ENCODE assay signal across 19 cellular contexts in genomic region chr14:76089151-76089550, GRCh38.
DNase-seq lines count a peak whose midpoint lies in the region; ATAC-seq and TF ChIP-seq lines count a peak whose summit lies in the region.
"Had no signal": no experiment of that assay in that cellular context is flagged by ENCODE, and none has a peak within 500 bp of the region (broad histone marks: within the 10 kb centered on the region; RNA-seq: fewer than 3 reads in every experiment).

No MANE protein-coding gene starts in this region.

- H3K4me3 ChIP-seq in BLaER1 (no peak overlapping the region), GM23338 (no peak overlapping the region)
- H3K4me3 ChIP-seq: GM23248 had no signal

- no peaks in the 10 kb centered on the region for H3K79me2 ChIP-seq in GM23338 (replicated peaks; ENCODE audit: insufficient read depth)

- H3K4me2 ChIP-seq in BLaER1 (peak overlapping the region; percentile 65), GM23338 (no peak overlapping the region)

- H3F3A ChIP-seq in GM23338 (replicated peaks; ENCODE audit: low read depth): no peaks in the 10 kb centered on the region

- no peaks in the 10 kb centered on the region for H4K20me1 ChIP-seq in BLaER1
- no peaks in the 10 kb centered on the region for H4K20me1 ChIP-seq in GM23338 (replicated peaks; ENCODE audit: insufficient read depth)

- H3K4me3 Mint-ChIP-seq in GM23338 (no peak overlapping the region), neural crest cell (no peak overlapping the region)
- H3K4me3 Mint-ChIP-seq: CD4-positive, CD25-positive, alpha-beta regulatory T cell had no signal

- TF ChIP-seq CTCF in GM23338 (conservative IDR thresholded peaks at IDR 0.05; ENCODE audit: low read depth in 2 of 2) (no peak), neural crest cell (conservative IDR thresholded peaks at IDR 0.05) (no peak)

- H3K27ac Mint-ChIP-seq in GM23338: peak overlapping the region; percentile 9; the same call in 1 of the 2 replicates
- peak overlapping the region; percentile 77 for H3K27ac Mint-ChIP-seq in neural crest cell (ENCODE audit: unreplicated experiment)
- H3K27ac Mint-ChIP-seq: CD4-positive, CD25-positive, alpha-beta regulatory T cell had no signal

- no peaks in the 10 kb centered on the region for H3K9me3 ChIP-seq in BLaER1

- H3K9me3 Mint-ChIP-seq in GM23338 (no peaks in the 10 kb centered on the region; the same call in 2 of the 3 replicates), neural crest cell (no peaks in the 10 kb centered on the region)

- H3K4me1 Mint-ChIP-seq in GM23338: peaks cover 40% of the 10 kb centered on the region
- peaks cover 20% of the 10 kb centered on the region for H3K4me1 Mint-ChIP-seq in neural crest cell
- H3K4me1 Mint-ChIP-seq: CD4-positive, CD25-positive, alpha-beta regulatory T cell had no signal

- H3K9ac ChIP-seq in BLaER1: no peak overlapping the region
- H3K9ac ChIP-seq: GM23248 had no signal

- H3K4me1 ChIP-seq in BLaER1 (peaks cover 14% of the 10 kb centered on the region), GM23338 (ENCODE audit: insufficient read depth) (peaks cover 32% of the 10 kb centered on the region)

- ATAC-seq in GM23338 (no peak), GM19328 (IDR thresholded peaks at IDR 0.05; ENCODE audit: unreplicated experiment) (no peak)
- no peak for ATAC-seq in activated CD4-positive, CD25-positive, alpha-beta regulatory T cell treated with anti-CD3 and anti-CD28 coated beads, Interleukin-2, amount 50 U/mL, for 24 hours
- ATAC-seq: Panc1 had no signal

- H3K9me2 ChIP-seq in GM23338 (ENCODE audit: insufficient read depth): peaks cover 3% of the 10 kb centered on the region; the same call in 1 of the 2 replicates

- H3K36me3 Mint-ChIP-seq in GM23338 (ENCODE audit: low read depth) (no peaks in the 10 kb centered on the region), neural crest cell (ENCODE audit: low read depth) (no peaks in the 10 kb centered on the region)
- H3K36me3 Mint-ChIP-seq: CD4-positive, CD25-positive, alpha-beta regulatory T cell had no signal

- H3K27ac ChIP-seq in BLaER1: no peak overlapping the region
- H3K27ac ChIP-seq in GM23338 (ENCODE audit: low read depth): no peak overlapping the region
- H3K27ac ChIP-seq: GM23248 had no signal

- peak overlapping the region; percentile 20; the same call in 1 of the 2 replicates for H2AFZ ChIP-seq in GM23338
- H2AFZ ChIP-seq: GM23248 had no signal

- H3K27me3 ChIP-seq in BLaER1: no peaks in the 10 kb centered on the region
- no peaks in the 10 kb centered on the region for H3K27me3 ChIP-seq in GM23338 (ENCODE audit: insufficient read depth)

- peaks cover 7% of the 10 kb centered on the region for H3K27me3 Mint-ChIP-seq in GM23338 (ENCODE audit: insufficient read depth, low read depth, poor library complexity)
- peaks cover 3% of the 10 kb centered on the region for H3K27me3 Mint-ChIP-seq in neural crest cell (ENCODE audit: low read depth)

- DNase-seq in GM23338 (ENCODE audit: low spot score) (no peak), cerebellar cortex (ENCODE audit: low spot score) (peak; percentile 46), neural crest cell (ENCODE audit: low read depth, low spot score) (no peak), NCI-H1092 (lab: John Stamatoyannopoulos, UW) (no peak)
- no peak for DNase-seq in stimulated activated CD8-positive, alpha-beta memory T cell treated with anti-CD3 and anti-CD28 coated beads, Interleukin-4, amount 100 ng/mL, for 48 hours
- DNase-seq: CD4-positive, CD25-positive, alpha-beta regulatory T cell; DMS79; GM23248; Karpas-422; MM.1S; NCI-H1105 treated with DMSO at 0.1 percent for 48 hours; NCI-H187; NCI-H446; NCI-H774; SHP77 had no signal

- H3K36me3 ChIP-seq in BLaER1: no peaks in the 10 kb centered on the region
- no peaks in the 10 kb centered on the region for H3K36me3 ChIP-seq in GM23338 (ENCODE audit: insufficient read depth)

TF ChIP-seq in GM23338, 12 proteins besides CTCF, POLR2A, EP300 and RAD21 (continues in another document):
- TF ChIP-seq ETS1 (IDR thresholded peaks at IDR 0.05) (no peak), ZNF462 (CRISPR knock-in tag; IDR thresholded peaks at IDR 0.05) (no peak), NANOG (IDR thresholded peaks at IDR 0.05; ENCODE audit: borderline replicate concordance) (no peak), ZNF114 (CRISPR knock-in tag; IDR thresholded peaks at IDR 0.05) (no peak), EZH2 (IDR thresholded peaks at IDR 0.05; ENCODE audit: low read depth, unreplicated experiment) (no peak), EZH2phosphoT487 (IDR thresholded peaks at IDR 0.05; ENCODE audit: unreplicated experiment) (no peak)
